ENCODE assay signal across 18 cellular contexts in the genomic region with DNA sequence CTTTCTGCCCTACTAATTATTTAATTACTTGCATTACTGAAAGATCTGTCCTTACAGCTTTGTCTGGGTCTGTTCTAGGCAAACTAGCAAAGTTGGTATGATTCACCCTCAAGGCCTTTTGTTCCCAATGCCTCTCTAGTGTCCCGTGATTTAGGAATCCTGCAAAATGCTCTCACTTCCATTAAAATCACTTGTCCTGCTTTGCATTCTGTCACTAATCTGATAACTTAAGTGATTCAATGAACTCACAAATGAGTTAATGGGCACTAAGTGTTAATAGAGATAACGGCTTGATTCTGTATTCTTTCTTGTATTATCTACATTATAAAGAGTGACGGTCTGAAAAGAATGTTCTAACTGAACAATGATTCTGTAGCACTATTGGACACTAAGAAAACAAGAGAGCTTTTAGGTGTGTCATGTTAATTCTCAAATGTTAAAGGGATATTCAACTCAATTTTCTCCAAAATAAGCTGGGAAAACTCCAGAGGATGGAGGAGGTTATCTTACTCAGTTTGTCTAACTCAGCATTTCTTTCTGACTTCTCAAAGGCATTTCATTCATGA.
DNase-seq lines count a peak whose midpoint lies in the region; TF ChIP-seq lines count a peak whose summit lies in the region.
"Had no signal": no experiment of that assay in that cellular context is flagged by ENCODE, and none has a peak within 500 bp of the region (broad histone marks: within the 10 kb centered on the region; RNA-seq: fewer than 3 reads in every experiment).

No MANE protein-coding gene starts in this region.

- H2BK12ac ChIP-seq in neuronal stem cell (ENCODE audit: low read length) = no peak overlapping the region

- no peak overlapping the region for H3K27ac ChIP-seq in neuronal stem cell (replicated peaks; ENCODE audit: low read length)
- H3K27ac ChIP-seq: 22Rv1, A549, BLaER1, HL-60 had no signal

- H3K9ac ChIP-seq in neuronal stem cell (ENCODE audit: low read depth, low read length, poor library complexity) = no peak overlapping the region
- H3K9ac ChIP-seq: BLaER1 had no signal

- H3K23ac ChIP-seq in neuronal stem cell (ENCODE audit: low read depth, low read length, poor library complexity) = no peak overlapping the region

- no peak overlapping the region for H3K4ac ChIP-seq in neuronal stem cell (ENCODE audit: low read length)

- H2BK15ac ChIP-seq in neuronal stem cell (ENCODE audit: low read length) = no peak overlapping the region

- H3K18ac ChIP-seq in neuronal stem cell (ENCODE audit: low read length) = no peak overlapping the region

- H3K4me1 ChIP-seq in HAP-1 (peaks cover 35% of the 10 kb centered on the region), neuronal stem cell (ENCODE audit: control insufficient read depth in 2 of 2, insufficient read depth in 1 of 2, low read depth in 1 of 2, low read length in 2 of 2) (no peaks in the 10 kb centered on the region)
- H3K4me1 ChIP-seq: A549, BLaER1 had no signal

- no peak for TF ChIP-seq CTCF in chondrocyte (IDR thresholded peaks at IDR 0.05)

- H4K91ac ChIP-seq in neuronal stem cell (ENCODE audit: low read depth, low read length, poor library complexity) = no peak overlapping the region

- H3K9me3 Mint-ChIP-seq in chondrocyte (ENCODE audit: low read depth) = peaks cover 8% of the 10 kb centered on the region
- H3K9me3 Mint-ChIP-seq: CD8-positive, alpha-beta T cell; GM23338 had no signal

- H2BK5ac ChIP-seq in neuronal stem cell (ENCODE audit: low read length) = no peak overlapping the region

- peaks cover 7% of the 10 kb centered on the region for H3K4me1 Mint-ChIP-seq in chondrocyte (ENCODE audit: low read depth)

- H2AFZ ChIP-seq in neuronal stem cell (ENCODE audit: low read length) = peak overlapping the region; percentile 1
- H2AFZ ChIP-seq: GM23338 had no signal

- no peaks in the 10 kb centered on the region for H3K36me3 Mint-ChIP-seq in chondrocyte (ENCODE audit: low read depth)
- H3K36me3 Mint-ChIP-seq: CD14-positive monocyte; CD8-positive, alpha-beta T cell had no signal

- H3K27me3 ChIP-seq in HAP-1 (ENCODE audit: low read depth) = no peaks in the 10 kb centered on the region
- H3K27me3 ChIP-seq in neuronal stem cell (ENCODE audit: control insufficient read depth in 3 of 3, insufficient read depth in 3 of 3, low read depth in 1 of 3, low read length in 3 of 3) = no peaks in the 10 kb centered on the region
- H3K27me3 ChIP-seq: BLaER1 had no signal

- H3K4me3 ChIP-seq in HAP-1 (no peak overlapping the region), neuronal stem cell (ENCODE audit: low read length in 2 of 2) (no peak overlapping the region)
- H3K4me3 ChIP-seq: A549, BLaER1, GM23338 had no signal

- no peak overlapping the region for H3K4me2 ChIP-seq in neuronal stem cell (ENCODE audit: insufficient read depth, low read length, poor library complexity, severe bottlenecking)
- H3K4me2 ChIP-seq: A549, BLaER1, GM23338 had no signal

- no peak overlapping the region for H2BK120ac ChIP-seq in neuronal stem cell (ENCODE audit: low read depth, low read length)

- no CpG with 5 or more reads among the region's 3 CpGs for WGBS in neuronal stem cell (ENCODE audit: extremely low coverage in 2 of 2, insufficient read length in 2 of 2, insufficient replicate concordance in 1 of 2), 2 donors

- H3K27me3 Mint-ChIP-seq in chondrocyte (ENCODE audit: low read depth) = no peaks in the 10 kb centered on the region

- DNase-seq in HAP-1 (ENCODE audit: low spot score in 2 of 2) = peak; percentile 51 to 96
- DNase-seq in astrocyte of the hippocampus (ENCODE audit: low read depth, low spot score) = peak; percentile 25
- DNase-seq in iPS-NIHi7 (ENCODE audit: extremely low spot score) = peak; percentile 14
- no peak for DNase-seq in neuronal stem cell (ENCODE audit: low spot score)
- DNase-seq in chondrocyte (ENCODE audit: low spot score) = no peak
- no peak for DNase-seq in NCI-H1092 treated with DMSO at 0.1 percent for 48 hours (lab: John Stamatoyannopoulos, UW)
- no peak for DNase-seq in RPMI8226
- DNase-seq: Calu3; CD8-positive, alpha-beta T cell; DMS79 treated with DMSO at 0.1 percent for 48 hours; HFFc6; IMR-90 had no signal

- no peak overlapping the region for H4K8ac ChIP-seq in neuronal stem cell (ENCODE audit: low read depth, low read length)

- H3K36me3 ChIP-seq in HAP-1 (replicated peaks) (no peaks in the 10 kb centered on the region), neuronal stem cell (replicated peaks in 1 of 2; ENCODE audit: control insufficient read depth in 2 of 2, insufficient read depth in 2 of 2, low read length in 2 of 2) (no peaks in the 10 kb centered on the region)
- H3K36me3 ChIP-seq: BLaER1 had no signal

- H3K9me3 ChIP-seq in HAP-1 (no peaks in the 10 kb centered on the region), neuronal stem cell (replicated peaks in 1 of 2; ENCODE audit: control insufficient read depth in 2 of 2, insufficient read depth in 1 of 2, low read depth in 1 of 2, low read length in 2 of 2) (peaks cover 0 to 2% of the 10 kb centered on the region in 2 donors)
- H3K9me3 ChIP-seq: A549, BLaER1 had no signal

- in situ Hi-C loops in HAP-1 (cut with MboI; ENCODE audit: low sequenced_read_pairs) = loop anchor here (25.0 kb wide), 1 partner anchor 975 kb away; no protein-coding TSS in a partner anchor

- H3K27ac Mint-ChIP-seq in chondrocyte (ENCODE audit: unreplicated experiment) = no peak overlapping the region
- H3K27ac Mint-ChIP-seq: CD14-positive monocyte; CD8-positive, alpha-beta T cell; GM23338; HFFc6 had no signal

- no peaks in the 10 kb centered on the region for H3K79me1 ChIP-seq in neuronal stem cell (ENCODE audit: low read depth, low read length)

- H3K4me3 Mint-ChIP-seq in chondrocyte (ENCODE audit: unreplicated experiment) = no peak overlapping the region
- H3K4me3 Mint-ChIP-seq: CD14-positive monocyte; CD8-positive, alpha-beta T cell; GM23338; HFFc6 had no signal

- no peak overlapping the region for H2AK5ac ChIP-seq in neuronal stem cell (ENCODE audit: low read depth, low read length)

- H3K14ac ChIP-seq in neuronal stem cell (ENCODE audit: low read length) = no peak overlapping the region

Comparison
In these comparisons a context has a peak if more than half of its experiments do, and no peak if none do; other contexts are left out.
1. DNase-seq: peak in HAP-1 (2 of 2), astrocyte of the hippocampus (single experiment) and iPS-NIHi7 (single experiment); none in neuronal stem cell (single experiment), chondrocyte (single experiment), NCI-H1092 treated with DMSO at 0.1 percent for 48 hours (single experiment) and RPMI8226 (single experiment).